15 cellular contexts compared by ENCODE assay signal in genomic region chr2:240383871-240384700, GRCh38. TPM values are rescaled to one million over a fixed set of nuclear protein-coding genes. Genes with fewer than 3 reads are reported as not detected.
DNase-seq lines count a peak whose midpoint lies in the region; ATAC-seq, FAIRE-seq and TF ChIP-seq lines count a peak whose summit lies in the region.
"Had no signal": no experiment of that assay in that cellular context is flagged by ENCODE, and none has a peak within 500 bp of the region (broad histone marks: within the 10 kb centered on the region; RNA-seq: fewer than 3 reads in every experiment).

No MANE protein-coding gene starts in this region.

- peaks cover 18% of the 10 kb centered on the region for H3K4me1 Mint-ChIP-seq in chondrocyte (ENCODE audit: low read depth)

- H3K4me1 ChIP-seq in HCT116 (ENCODE audit: control insufficient read depth in 1 of 2, insufficient read depth in 2 of 2, low read length in 2 of 2) (peaks cover 21 to 42% of the 10 kb centered on the region in 2 experiments), psoas muscle (peaks cover 26% of the 10 kb centered on the region)

- H3K36me3 Mint-ChIP-seq in chondrocyte (ENCODE audit: low read depth), result peaks cover 1% of the 10 kb centered on the region

- no peak for TF ChIP-seq RAD21 in HCT116 (IDR thresholded peaks at IDR 0.05; ENCODE audit: low read depth)

- no peaks in the 10 kb centered on the region for H3K27me3 Mint-ChIP-seq in chondrocyte (ENCODE audit: low read depth)

- BruUV-seq in HCT116 (replicated peaks; lab: Mats Ljungman, UMichigan), result no TSS peak

- H3K36me3 ChIP-seq in HCT116 (ENCODE audit: control insufficient read depth in 1 of 2, insufficient read depth in 2 of 2, low read length in 2 of 2) (no peaks in the 10 kb centered on the region), psoas muscle (ENCODE audit: insufficient read depth in 1 of 2, low read depth in 1 of 2) (no peaks in the 10 kb centered on the region)
- H3K36me3 ChIP-seq: BLaER1 treated with 17β-estradiol and CSF1 and Interleukin-3, amounts not matched to agents 10 nM and 100 nM had no signal

- no peak overlapping the region for H3K27ac Mint-ChIP-seq in chondrocyte (ENCODE audit: unreplicated experiment)

- DNase-seq in HCT116 (ENCODE audit: low read depth, low spot score), result no peak
- DNase-seq in chondrocyte (ENCODE audit: low spot score), result peak; percentile 89
- DNase-seq in left lobe of liver (ENCODE audit: low spot score), result no peak
- DNase-seq in psoas muscle, result peak; percentile 38 to 68
- no peak for DNase-seq in kidney tubule cell (ENCODE audit: low spot score)
- DNase-seq in frontal cortex (ENCODE audit: low spot score in 2 of 2), result no peak
- DNase-seq in anterior cingulate cortex (lab: John Stamatoyannopoulos, UW), result no peak
- DNase-seq: COR-L47, NCI-H1436 treated with DMSO at 0.1 percent for 48 hours, NCI-H2081 treated with DMSO at 0.1 percent for 48 hours, NCI-H524 had no signal

- no peak overlapping the region for H2AFZ ChIP-seq in HCT116 (ENCODE audit: low read depth, low read length, poor library complexity, severe bottlenecking)

- no peak for TF ChIP-seq POLR2A in HCT116 (IDR thresholded peaks at IDR 0.05; ENCODE audit: borderline replicate concordance, extremely low read depth, insufficient read depth, insufficient read length)

- TF ChIP-seq CTCF in HCT116 (IDR thresholded peaks at IDR 0.05 in 2 of 3, conservative IDR thresholded peaks at IDR 0.05 in 1 of 3; ENCODE audit: borderline replicate concordance in 1 of 3, insufficient read depth in 1 of 3, low read depth in 2 of 3, low read length in 2 of 3) (peak in 2 of 3 experiments; percentile 15 to 17; a peak in 2 of 6 replicates), chondrocyte (IDR thresholded peaks at IDR 0.05) (no peak), psoas muscle (IDR thresholded peaks at IDR 0.05) (no peak)

- H3K27me3 ChIP-seq in HCT116 (ENCODE audit: insufficient read depth, low read length), result no peaks in the 10 kb centered on the region
- H3K27me3 ChIP-seq in psoas muscle (ENCODE audit: insufficient read depth in 3 of 3, low read length in 2 of 3), result no peaks in the 10 kb centered on the region
- H3K27me3 ChIP-seq: BLaER1 treated with 17β-estradiol and CSF1 and Interleukin-3, amounts not matched to agents 10 nM and 100 nM had no signal

- no peak for FAIRE-seq in frontal cortex (lab: Jason Lieb, UNC)
- FAIRE-seq: H54 had no signal

- no peak overlapping the region for H3K4me2 ChIP-seq in HCT116 (ENCODE audit: low read length)

- H3K79me2 ChIP-seq in HCT116 (ENCODE audit: insufficient read depth, low read length), result no peaks in the 10 kb centered on the region

- no peaks in the 10 kb centered on the region for H3K9me2 ChIP-seq in HCT116 (ENCODE audit: insufficient read depth)

- H3K27ac ChIP-seq in HCT116 (ENCODE audit: low read depth, low read length) (no peak overlapping the region), psoas muscle (no peak overlapping the region)
- H3K27ac ChIP-seq: BLaER1 treated with 17β-estradiol and CSF1 and Interleukin-3, amounts not matched to agents 10 nM and 100 nM; SK-N-MC had no signal

- RAD21 ChIA-PET in HCT116 (lab: Charles Lee; ENCODE audit: low non-redundant PET in 1 of 2, low total read pairs in 2 of 2, uncharacterized antibody in 2 of 2, unreplicated experiment in 2 of 2), result no interaction called here

- no peak overlapping the region for H3K4me3 ChIP-seq in HCT116 (replicated peaks in 1 of 2; ENCODE audit: low read depth in 1 of 2, low read length in 2 of 2)
- no peak overlapping the region for H3K4me3 ChIP-seq in psoas muscle
- H3K4me3 ChIP-seq: BLaER1 treated with 17β-estradiol and CSF1 and Interleukin-3, amounts not matched to agents 10 nM and 100 nM; SK-N-MC had no signal

- POLR2A ChIA-PET in HCT116 (lab: Charles Lee), result no interaction called here

- H3K9me3 ChIP-seq in HCT116 (ENCODE audit: control insufficient read depth in 1 of 2, insufficient read depth in 1 of 2, low read depth in 1 of 2, low read length in 2 of 2), result no peaks in the 10 kb centered on the region
- no peaks in the 10 kb centered on the region for H3K9me3 ChIP-seq in psoas muscle

- CTCF ChIA-PET in HCT116 (lab: Charles Lee), result interaction anchor here (1.0 to 1.4 kb wide), 2 partner anchors 10 to 151 kb away, joined by 3 to 4 read pairs; no protein-coding TSS in a partner anchor

- no peaks in the 10 kb centered on the region for H4K20me1 ChIP-seq in HCT116 (ENCODE audit: insufficient read depth)
- H4K20me1 ChIP-seq: BLaER1 treated with 17β-estradiol and CSF1 and Interleukin-3, amounts not matched to agents 10 nM and 100 nM had no signal

- intact Hi-C loops in HCT116 (cut with micrococcal nuclease), result no loop called here
- intact Hi-C loops in psoas muscle (cut with DNase I), result loop anchor here in 1 of 2 donors (2.0 kb wide), 1 partner anchor 55 kb away; no protein-coding TSS in a partner anchor

- no peak overlapping the region for H3K9ac ChIP-seq in HCT116 (ENCODE audit: low read length)
- H3K9ac ChIP-seq: BLaER1 treated with 17β-estradiol and CSF1 and Interleukin-3, amounts not matched to agents 10 nM and 100 nM had no signal

- peaks cover 12% of the 10 kb centered on the region for H3K9me3 Mint-ChIP-seq in chondrocyte (ENCODE audit: low read depth)

- WGBS in psoas muscle, 3 donors, result 70 to 85% (median 73%) methylated on average over 28 to 29 of the region's 29 CpGs

- no peak overlapping the region for H3K4me3 Mint-ChIP-seq in chondrocyte (ENCODE audit: unreplicated experiment)

- ATAC-seq in HCT116, result no peak
- peak; percentile 27 for ATAC-seq in left lobe of liver
- peak in 3 of 4 donors; percentile 17 to 54 (median 18) for ATAC-seq in psoas muscle
- ATAC-seq in GM18868 (IDR thresholded peaks at IDR 0.05; ENCODE audit: unreplicated experiment), result no peak

TF ChIP-seq in HCT116, 20 proteins besides CTCF, POLR2A, EP300 and RAD21:
- TF ChIP-seq CBX3 (IDR thresholded peaks at IDR 0.05; ENCODE audit: low read depth) (no peak), EZH2 (IDR thresholded peaks at IDR 0.05) (no peak), FOSL1 (IDR thresholded peaks at IDR 0.05; ENCODE audit: low read depth) (no peak), ZNF274 (IDR thresholded peaks at IDR 0.05; ENCODE audit: low read depth, low read length) (no peak), SRF (IDR thresholded peaks at IDR 0.05; ENCODE audit: low read depth) (no peak), EGR1 (IDR thresholded peaks at IDR 0.05; ENCODE audit: low read depth) (no peak), JUND (IDR thresholded peaks at IDR 0.05) (no peak), SIN3A (IDR thresholded peaks at IDR 0.05; ENCODE audit: low read depth) (no peak), TCF7L2 (IDR thresholded peaks at IDR 0.05; ENCODE audit: borderline replicate concordance, extremely low read depth, insufficient read depth, insufficient read length) (no peak), POLR2AphosphoS5 (IDR thresholded peaks at IDR 0.05; ENCODE audit: low read depth, low read length) (no peak), YY1 (IDR thresholded peaks at IDR 0.05; ENCODE audit: extremely low read depth, insufficient replicate concordance, low read depth, low read length) (no peak), MAX (IDR thresholded peaks at IDR 0.05) (no peak), SP1 (IDR thresholded peaks at IDR 0.05; ENCODE audit: low read depth) (no peak), CEBPB (IDR thresholded peaks at IDR 0.05; ENCODE audit: low read depth) (no peak), ATF3 (IDR thresholded peaks at IDR 0.05) (no peak)

RNA-seq across cellular contexts. Expression of gene GPC1, which starts 51.4 kb away (rescaled TPM):
- total RNA-seq in HCT116 (2021; ENCODE audit: unreplicated experiment) (79.1 TPM), chondrocyte (261 to 354 TPM (median 264 TPM) in 3 replicates), left lobe of liver (29.4 TPM), psoas muscle (100 to 1,000 TPM; 115 to 180 (median 142) TPM), frontal cortex (38.7 TPM)
- 53.8 and 67.7 TPM in 2 replicates for polyA plus RNA-seq in HCT116 (2012)
- polyA plus RNA-seq in psoas muscle, result 100 to 1,000 TPM in 2 of 3 donors, 10 to 100 TPM in 1; 85.4 to 116 (median 103) TPM

Comparison
In these comparisons a context has a peak if more than half of its experiments do, and no peak if none do; other contexts are left out.
1. ATAC-seq: peak in left lobe of liver (single experiment) and psoas muscle (3 of 4); none in HCT116 (single experiment) and GM18868 (single experiment).
2. DNase-seq: peak in chondrocyte (single experiment) and psoas muscle (2 of 2); none in HCT116 (single experiment), left lobe of liver (single experiment), kidney tubule cell (single experiment), frontal cortex (0 of 2) and anterior cingulate cortex (0 of 58).
3. CTCF ChIP-seq: peak in HCT116 (2 of 3); none in chondrocyte (single experiment) and psoas muscle (single experiment).